In genomic region chr14:76880432-76880831, GRCh38 we compare ENCODE assay signal across 36 cellular contexts. TPM values are rescaled to one million over a fixed set of nuclear protein-coding genes. Genes with fewer than 3 reads are reported as not detected.
"Had no signal": no experiment of that assay in that cellular context is flagged by ENCODE, and none has a peak within 500 bp of the region (broad histone marks: within the 10 kb centered on the region; RNA-seq: fewer than 3 reads in every experiment).

No MANE protein-coding gene starts in this region.

- DNase-seq: activated CD4-positive, alpha-beta T cell treated with anti-CD3 and anti-CD28 coated beads for 4 hours; activated CD4-positive, alpha-beta T cell treated with anti-CD3 and anti-CD28 coated beads, Interleukin-2, amount 50 U/mL, for 4 hours; activated naive CD4-positive, alpha-beta T cell; activated T-cell treated with anti-CD3 and anti-CD28 coated beads for 4 hours; activated T-cell treated with anti-CD3 and anti-CD28 coated beads, Interleukin-2, amount 50 U/mL, for 72 hours; aorta; body of pancreas; cortex of kidney; head of caudate nucleus; hippocampal formation; left cardiac atrium; left ventricle myocardium superior; mucosa of descending colon; stimulated activated CD4-positive, alpha-beta T cell treated with anti-CD3 and anti-CD28 coated beads, Interleukin-12 subunit alpha, Interleukin-12 subunit beta, amount 100 ng/mL, for 4 hours; stimulated activated CD4-positive, alpha-beta T cell treated with anti-CD3 and anti-CD28 coated beads, Interleukin-4, amount 100 ng/mL, for 1 hour; thyroid gland; upper lobe of left lung had no signal

- FAIRE-seq: keratinocyte had no signal

- H3K4me3 ChIP-seq: body of pancreas, mucosa of descending colon, skin epidermis, thyroid gland, upper lobe of left lung, vagina had no signal

- H3K27ac ChIP-seq: body of pancreas, thyroid gland, upper lobe of left lung had no signal

- H3K9me3 ChIP-seq: body of pancreas, mucosa of descending colon, thyroid gland, upper lobe of left lung, vagina had no signal

- ATAC-seq: activated T-cell treated with anti-CD3 and anti-CD28 coated beads, Interleukin-2, amount 50 U/mL, for 72 hours; body of pancreas; left cardiac atrium; left ventricle myocardium superior; mucosa of descending colon; natural killer cell treated with Interleukin-12 subunit alpha and Interleukin-12 subunit beta and Interleukin-15 and Interleukin-18, amount 100 ng/mL, for 72 hours; sciatic nerve; stimulated activated effector memory CD8-positive, alpha-beta T cell treated with anti-CD3 and anti-CD28 coated beads, Interleukin-12 subunit alpha, Interleukin-12 subunit beta, amount 100 ng/mL, for 72 hours had no signal

- H3K36me3 ChIP-seq: thyroid gland, upper lobe of left lung, vagina had no signal

- H3K27me3 ChIP-seq: body of pancreas, thyroid gland, upper lobe of left lung, vagina had no signal

- H3K4me1 ChIP-seq: body of pancreas had no signal

RNA-seq across cellular contexts. Expression of gene LRRC74A, which starts 54.2 kb away (rescaled TPM):
- total RNA-seq: activated T-cell treated with anti-CD3 and anti-CD28 coated beads, Interleukin-2, amount 50 U/mL, for 72 hours; aorta; body of pancreas; cerebellum; endothelial cell of umbilical vein; fibroblast of lung; fibroblast of villous mesenchyme; left cardiac atrium; left ventricle myocardium superior; lung microvascular endothelial cell; mesenteric fat pad; mucosa of descending colon; myocyte; natural killer cell treated with Interleukin-12 subunit alpha and Interleukin-12 subunit beta and Interleukin-15 and Interleukin-18, amount 100 ng/mL, for 72 hours; osteoblast; posterior vena cava; renal cortical epithelial cell; sciatic nerve; subcutaneous adipose tissue; thyroid gland; upper lobe of left lung; vagina had no signal
- polyA plus RNA-seq: adipose tissue, endothelial cell of umbilical vein, esophagus, fibroblast of lung, keratinocyte had no signal
